29 cellular contexts compared by ENCODE assay signal in genomic region chr11:119209186-119209585, GRCh38. TPM values are rescaled to one million over a fixed set of nuclear protein-coding genes. Genes with fewer than 3 reads are reported as not detected.
A peak's percentile ranks its signal among the peaks of the same experiment; 100 is the strongest.
DNase-seq lines count a peak whose midpoint lies in the region; ATAC-seq and TF ChIP-seq lines count a peak whose summit lies in the region.
"Had no signal": no experiment of that assay in that cellular context is flagged by ENCODE, and none has a peak within 500 bp of the region (broad histone marks: within the 10 kb centered on the region; RNA-seq: fewer than 3 reads in every experiment).

No MANE protein-coding gene starts in this region.

- H3K27ac Mint-ChIP-seq in activated CD4-positive, alpha-beta T cell treated with anti-CD3 and anti-CD28 coated beads for 36 hours: peak overlapping the region; percentile 40
- H3K27ac Mint-ChIP-seq in chondrocyte (ENCODE audit: unreplicated experiment) (peak overlapping the region; percentile 51), neural crest cell (ENCODE audit: unreplicated experiment) (no peak overlapping the region)

- no peak overlapping the region for H2AFZ ChIP-seq in Loucy (ENCODE audit: low read length)

- no peaks in the 10 kb centered on the region for H3K9me3 Mint-ChIP-seq in activated CD4-positive, alpha-beta T cell treated with anti-CD3 and anti-CD28 coated beads for 36 hours (ENCODE audit: low read depth)
- H3K9me3 Mint-ChIP-seq in chondrocyte (ENCODE audit: low read depth) (no peaks in the 10 kb centered on the region), neural crest cell (no peaks in the 10 kb centered on the region)
- H3K9me3 Mint-ChIP-seq: CD14-positive monocyte had no signal

- H3K4me2 ChIP-seq in Loucy (ENCODE audit: low read depth, low read length, poor library complexity, severe bottlenecking): peak overlapping the region; percentile 78

- CTCF ChIA-PET in activated CD4-positive, alpha-beta T cell treated with anti-CD3 and anti-CD28 coated beads for 36 hours (lab: Charles Lee): interaction anchor here (0.6 to 4.2 kb wide), 5 partner anchors 12 to 114 kb away, joined by 3 to 13 read pairs (median 3); no protein-coding TSS in a partner anchor

- intact Hi-C loops in activated CD4-positive, alpha-beta T cell treated with anti-CD3 and anti-CD28 coated beads for 36 hours (cut with DNase I, micrococcal nuclease): loop anchor here in 1 of 2 experiments (5.0 kb wide), 3 partner anchors 58 to 113 kb away; partner anchors contain the start of gene HINFP

- ATAC-seq in activated CD4-positive, alpha-beta T cell treated with anti-CD3 and anti-CD28 coated beads for 36 hours: no peak
- no peak for ATAC-seq in HG03045 (IDR thresholded peaks at IDR 0.05; ENCODE audit: unreplicated experiment)
- ATAC-seq: body of pancreas; left ventricle myocardium superior; pancreas; stimulated activated naive CD8-positive, alpha-beta T cell treated with anti-CD3 and anti-CD28 coated beads, Interleukin-15, Interleukin-2, amounts not matched to agents 100 U/mL and 50 U/mL, for 24 hours had no signal

- H3K79me2 ChIP-seq in Loucy (ENCODE audit: insufficient read depth, low read length): peaks cover 75% of the 10 kb centered on the region

- H3K36me3 Mint-ChIP-seq in activated CD4-positive, alpha-beta T cell treated with anti-CD3 and anti-CD28 coated beads for 36 hours (ENCODE audit: low read depth): peaks cover 7% of the 10 kb centered on the region
- H3K36me3 Mint-ChIP-seq in chondrocyte (ENCODE audit: low read depth): no peaks in the 10 kb centered on the region
- no peaks in the 10 kb centered on the region for H3K36me3 Mint-ChIP-seq in neural crest cell (ENCODE audit: low read depth)

- H3F3A ChIP-seq in Loucy (ENCODE audit: low read depth): no peaks in the 10 kb centered on the region

- H3K4me3 ChIP-seq in Loucy (ENCODE audit: low read length, poor library complexity, severe bottlenecking): peak overlapping the region; percentile 100
- H3K4me3 ChIP-seq: body of pancreas, esophagus muscularis mucosa, pancreas had no signal

- H3K4me3 Mint-ChIP-seq in activated CD4-positive, alpha-beta T cell treated with anti-CD3 and anti-CD28 coated beads for 36 hours: no peak overlapping the region
- no peak overlapping the region for H3K4me3 Mint-ChIP-seq in chondrocyte (ENCODE audit: unreplicated experiment)
- H3K4me3 Mint-ChIP-seq in neural crest cell: peak overlapping the region; percentile 53
- H3K4me3 Mint-ChIP-seq: CD14-positive monocyte had no signal

- H3K4me1 ChIP-seq in Loucy (ENCODE audit: insufficient read depth, low read length, poor library complexity, severe bottlenecking): peaks cover 35% of the 10 kb centered on the region

- no peaks in the 10 kb centered on the region for H3K27me3 Mint-ChIP-seq in activated CD4-positive, alpha-beta T cell treated with anti-CD3 and anti-CD28 coated beads for 36 hours
- H3K27me3 Mint-ChIP-seq in chondrocyte (ENCODE audit: low read depth) (no peaks in the 10 kb centered on the region), neural crest cell (ENCODE audit: low read depth) (no peaks in the 10 kb centered on the region)

- H3K4me1 Mint-ChIP-seq in activated CD4-positive, alpha-beta T cell treated with anti-CD3 and anti-CD28 coated beads for 36 hours: peaks cover 33% of the 10 kb centered on the region
- H3K4me1 Mint-ChIP-seq in chondrocyte (ENCODE audit: low read depth) (peaks cover 35% of the 10 kb centered on the region), neural crest cell (peaks cover 41% of the 10 kb centered on the region)

- DNase-seq in activated CD4-positive, alpha-beta T cell treated with anti-CD3 and anti-CD28 coated beads for 36 hours: no peak
- no peak for DNase-seq in activated CD4-positive, alpha-beta T cell treated with anti-CD3 and anti-CD28 coated beads, Interleukin-2, amount 50 U/mL, for 48 hours
- DNase-seq in chondrocyte (ENCODE audit: low spot score) (peak; percentile 19), neural crest cell (ENCODE audit: low read depth, low spot score) (no peak), NCI-H510A (lab: John Stamatoyannopoulos, UW) (no peak), NCI-H446 treated with DMSO at 0.1 percent for 48 hours (lab: John Stamatoyannopoulos, UW) (no peak)
- DNase-seq: activated CD4-positive, alpha-beta T cell treated with anti-CD3 and anti-CD28 coated beads for 4 hours; activated gamma-delta T cell treated with Interleukin-2 at 50 U/mL for 16 hours; cerebellar nuclear complex; DMS79; foreskin fibroblast; GDM1; islet precursor cell; left ventricle myocardium superior; NCI-H1048; NCI-H1694 treated with DMSO at 0.1 percent for 48 hours; pancreas; stimulated activated naive CD8-positive, alpha-beta T cell treated with anti-CD3 and anti-CD28 coated beads, Interleukin-15, Interleukin-2, amounts not matched to agents 100 U/mL and 50 U/mL, for 24 hours had no signal

- TF ChIP-seq CTCF in Loucy (conservative IDR thresholded peaks at IDR 0.05; ENCODE audit: low read length) (no peak), chondrocyte (IDR thresholded peaks at IDR 0.05) (no peak), neural crest cell (conservative IDR thresholded peaks at IDR 0.05) (no peak)

- no peaks in the 10 kb centered on the region for H3K9me2 ChIP-seq in Loucy (replicated peaks; ENCODE audit: low read depth, low read length)

- peak overlapping the region; percentile 44 for H3K9ac ChIP-seq in Loucy (ENCODE audit: low read depth, low read length, poor library complexity, severe bottlenecking)

- H3K27me3 ChIP-seq in Loucy (ENCODE audit: insufficient read depth, low read length, poor library complexity, severe bottlenecking): no peaks in the 10 kb centered on the region
- H3K27me3 ChIP-seq: body of pancreas, esophagus muscularis mucosa, pancreas had no signal

- POLR2A ChIA-PET in activated CD4-positive, alpha-beta T cell treated with anti-CD3 and anti-CD28 coated beads for 36 hours (lab: Charles Lee): interaction anchor here (0.6 to 0.7 kb wide), 2 partner anchors 68 to 139 kb away, joined by 3 to 6 read pairs; no protein-coding TSS in a partner anchor

- peaks cover 47% of the 10 kb centered on the region for H4K20me1 ChIP-seq in Loucy (ENCODE audit: insufficient read depth, low read length, poor library complexity, severe bottlenecking)

- H3K36me3 ChIP-seq in Loucy (ENCODE audit: insufficient read depth, low read length): no peaks in the 10 kb centered on the region
- H3K36me3 ChIP-seq: esophagus muscularis mucosa, pancreas had no signal

- H3K9me3 ChIP-seq in Loucy (ENCODE audit: insufficient read depth, low read depth, low read length): no peaks in the 10 kb centered on the region
- H3K9me3 ChIP-seq: body of pancreas, esophagus muscularis mucosa, pancreas had no signal

RNA-seq across cellular contexts. Expression of gene CBL, which starts 3.0 kb away (rescaled TPM):
- total RNA-seq in activated CD4-positive, alpha-beta T cell treated with anti-CD3 and anti-CD28 coated beads for 36 hours: 10 to 100 TPM; 29.3 to 33.2 TPM
- total RNA-seq in chondrocyte: 17.8 to 25.8 TPM (median 25.5 TPM) in 3 replicates
- total RNA-seq in neural crest cell: 43.5 and 44.1 TPM in 2 replicates

RNA-seq across cellular contexts. Expression of gene NHERF4, which starts 23.9 kb away (rescaled TPM):
- under 1 TPM in 1 of 2 experiments, not detected in 1; 0.21 TPM for total RNA-seq in activated CD4-positive, alpha-beta T cell treated with anti-CD3 and anti-CD28 coated beads for 36 hours
- total RNA-seq in chondrocyte: not detected in 3 replicates
- 0.14 and 0.42 TPM in 2 replicates for total RNA-seq in neural crest cell
- total RNA-seq: A172; activated CD8-positive, alpha-beta memory T cell treated with anti-CD3 and anti-CD28 coated beads for 36 hours; dermis microvascular lymphatic vessel endothelial cell; NCI-H460; RPMI7951; temporal lobe had no signal

RNA-seq across cellular contexts. Expression of gene NLRX1, which starts 40.7 kb away (rescaled TPM):
- 10 to 100 TPM; 18.2 to 25.0 TPM for total RNA-seq in activated CD4-positive, alpha-beta T cell treated with anti-CD3 and anti-CD28 coated beads for 36 hours
- total RNA-seq in chondrocyte (13.0 to 20.1 TPM (median 19.2 TPM) in 3 replicates), neural crest cell (9.1 and 9.3 TPM in 2 replicates)
